ENCODE assay signal across 17 cellular contexts in the genomic region with DNA sequence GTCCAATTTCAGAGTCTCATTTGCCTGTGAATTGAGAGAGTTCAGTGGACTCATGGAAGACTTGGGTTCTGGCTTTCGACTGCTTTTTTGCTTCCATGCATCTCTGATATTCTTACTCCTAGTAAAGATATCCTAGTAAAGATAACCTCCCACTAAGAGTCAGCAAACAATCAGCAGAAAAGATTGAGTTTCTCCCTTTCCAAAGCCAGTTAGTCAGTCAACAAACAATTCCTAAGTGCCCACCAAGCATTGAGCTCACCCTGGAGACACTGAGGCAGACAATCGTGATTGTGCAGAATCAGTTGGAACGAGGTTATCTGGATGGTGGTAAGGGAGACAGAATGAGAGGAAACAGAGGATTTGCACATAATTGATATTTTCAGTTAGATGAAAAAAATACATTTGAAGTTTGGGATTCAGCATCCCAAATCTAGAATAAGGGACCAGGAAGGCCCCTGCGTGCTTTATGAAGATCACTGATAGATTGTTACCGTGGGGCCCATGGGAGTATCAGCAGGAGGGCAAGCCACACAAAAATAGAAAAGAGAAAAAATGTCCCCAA.
DNase-seq lines count a peak whose midpoint lies in the region; ATAC-seq lines count a peak whose summit lies in the region.
"Had no signal": no experiment of that assay in that cellular context is flagged by ENCODE, and none has a peak within 500 bp of the region (broad histone marks: within the 10 kb centered on the region; RNA-seq: fewer than 3 reads in every experiment).

No MANE protein-coding gene starts in this region.

- H2BK5ac ChIP-seq in mesenchymal stem cell (ENCODE audit: low read depth, low read length, poor library complexity, severe bottlenecking) = no peak overlapping the region

- H4K91ac ChIP-seq in mesenchymal stem cell (ENCODE audit: low read length) = peak overlapping the region; percentile 2

- no peak overlapping the region for H3K14ac ChIP-seq in mesenchymal stem cell (ENCODE audit: low read length in 2 of 2)

- H3K4me3 Mint-ChIP-seq in activated T-cell treated with anti-CD3 and anti-CD28 coated beads, Interleukin-2, amount 50 U/mL, for 72 hours = no peak overlapping the region
- H3K4me3 Mint-ChIP-seq in stimulated activated naive B cell treated with anti-CD40 and anti-IgM and Interleukin-4, amounts not matched to agents 10 μg/mL and 1 μg/mL and 100 μg/mL, for 72 hours = no peak overlapping the region
- H3K4me3 Mint-ChIP-seq: activated naive CD8-positive, alpha-beta T cell; brain; neural crest cell had no signal

- peak overlapping the region; percentile 16 for H3K27ac Mint-ChIP-seq in activated T-cell treated with anti-CD3 and anti-CD28 coated beads, Interleukin-2, amount 50 U/mL, for 72 hours
- peak overlapping the region; percentile 75 for H3K27ac Mint-ChIP-seq in stimulated activated naive B cell treated with anti-CD40 and anti-IgM and Interleukin-4, amounts not matched to agents 10 μg/mL and 1 μg/mL and 100 μg/mL, for 72 hours
- H3K27ac Mint-ChIP-seq: activated naive CD8-positive, alpha-beta T cell had no signal

- H3K4ac ChIP-seq in mesenchymal stem cell (ENCODE audit: low read depth in 1 of 2, low read length in 2 of 2) = peak overlapping the region; percentile 29 to 45

- peak overlapping the region; percentile 94; the same call in 1 of the 2 replicates for H3K27ac ChIP-seq in SK-N-MC
- peak overlapping the region; percentile 77 for H3K27ac ChIP-seq in mesenchymal stem cell (ENCODE audit: low read length, poor library complexity, severe bottlenecking)

- no peak for ATAC-seq in activated T-cell treated with anti-CD3 and anti-CD28 coated beads, Interleukin-2, amount 50 U/mL, for 72 hours (replicated peaks in 1 of 2)
- ATAC-seq in stimulated activated naive B cell treated with anti-CD40 and anti-IgM and Interleukin-4, amounts not matched to agents 10 μg/mL and 1 μg/mL and 100 μg/mL, for 72 hours (replicated peaks) = no peak

- H3K4me1 Mint-ChIP-seq in activated T-cell treated with anti-CD3 and anti-CD28 coated beads, Interleukin-2, amount 50 U/mL, for 72 hours (ENCODE audit: low read depth) = peaks cover 26% of the 10 kb centered on the region
- peaks cover 21 to 36% of the 10 kb centered on the region in 2 donors for H3K4me1 Mint-ChIP-seq in stimulated activated naive B cell treated with anti-CD40 and anti-IgM and Interleukin-4, amounts not matched to agents 10 μg/mL and 1 μg/mL and 100 μg/mL, for 72 hours

- 85% methylated on average over 5 of the region's 5 CpGs for WGBS in mesenchymal stem cell

- peak overlapping the region; percentile 76 to 91 for H2BK12ac ChIP-seq in mesenchymal stem cell (ENCODE audit: low read length in 2 of 2)

- no peak overlapping the region for H3K4me2 ChIP-seq in mesenchymal stem cell (ENCODE audit: low read length, poor library complexity, severe bottlenecking)

- no peak overlapping the region for H2AFZ ChIP-seq in mesenchymal stem cell (ENCODE audit: low read depth, low read length)

- H2BK15ac ChIP-seq in mesenchymal stem cell (ENCODE audit: low read depth, poor library complexity, severe bottlenecking) = no peak overlapping the region

- peak overlapping the region in 1 of 2 experiments; percentile 23 for H3K18ac ChIP-seq in mesenchymal stem cell (ENCODE audit: low read depth in 1 of 2, low read length in 2 of 2)

- H3K9me3 ChIP-seq in SK-N-MC (ENCODE audit: low read depth, low read length) = no peaks in the 10 kb centered on the region
- no peaks in the 10 kb centered on the region for H3K9me3 ChIP-seq in mesenchymal stem cell (ENCODE audit: control insufficient read depth, low read length)
- H3K9me3 ChIP-seq: HAP-1, transverse colon had no signal

- peaks cover 6% of the 10 kb centered on the region for H3K79me1 ChIP-seq in mesenchymal stem cell (replicated peaks; ENCODE audit: low read length, poor library complexity, severe bottlenecking)

- H3K4me1 ChIP-seq in mesenchymal stem cell (ENCODE audit: control insufficient read depth, insufficient read depth, low read depth, low read length) = peaks cover 4% of the 10 kb centered on the region
- H3K4me1 ChIP-seq: HAP-1 had no signal

- H3K36me3 ChIP-seq in SK-N-MC (ENCODE audit: insufficient read depth, low read length) = no peaks in the 10 kb centered on the region
- H3K36me3 ChIP-seq in mesenchymal stem cell (ENCODE audit: control insufficient read depth in 1 of 2, insufficient read depth in 2 of 2, low read depth in 1 of 2, low read length in 2 of 2) = no peaks in the 10 kb centered on the region
- H3K36me3 ChIP-seq: HAP-1, transverse colon had no signal

- H3K9ac ChIP-seq in SK-N-MC (ENCODE audit: insufficient read length) (no peak overlapping the region), mesenchymal stem cell (ENCODE audit: low read length) (peak overlapping the region; percentile 72)

- no peak overlapping the region for H4K8ac ChIP-seq in mesenchymal stem cell (ENCODE audit: low read length)

- H3K27me3 ChIP-seq in mesenchymal stem cell (ENCODE audit: control insufficient read depth in 1 of 2, insufficient read depth in 1 of 2, low read length in 2 of 2) = no peaks in the 10 kb centered on the region
- H3K27me3 ChIP-seq: transverse colon had no signal

- H3K27me3 Mint-ChIP-seq in activated T-cell treated with anti-CD3 and anti-CD28 coated beads, Interleukin-2, amount 50 U/mL, for 72 hours (ENCODE audit: low read depth) = no peaks in the 10 kb centered on the region
- no peaks in the 10 kb centered on the region for H3K27me3 Mint-ChIP-seq in stimulated activated naive B cell treated with anti-CD40 and anti-IgM and Interleukin-4, amounts not matched to agents 10 μg/mL and 1 μg/mL and 100 μg/mL, for 72 hours
- H3K27me3 Mint-ChIP-seq: activated naive CD8-positive, alpha-beta T cell; brain had no signal

- no peaks in the 10 kb centered on the region for H3K9me3 Mint-ChIP-seq in activated T-cell treated with anti-CD3 and anti-CD28 coated beads, Interleukin-2, amount 50 U/mL, for 72 hours
- no peaks in the 10 kb centered on the region for H3K9me3 Mint-ChIP-seq in stimulated activated naive B cell treated with anti-CD40 and anti-IgM and Interleukin-4, amounts not matched to agents 10 μg/mL and 1 μg/mL and 100 μg/mL, for 72 hours
- H3K9me3 Mint-ChIP-seq: brain, neural crest cell had no signal

- H3K36me3 Mint-ChIP-seq in activated T-cell treated with anti-CD3 and anti-CD28 coated beads, Interleukin-2, amount 50 U/mL, for 72 hours (ENCODE audit: insufficient read depth in 2 of 2) = peaks cover 0 to 2% of the 10 kb centered on the region in 2 donors
- peaks cover 0 to 4% of the 10 kb centered on the region in 2 donors for H3K36me3 Mint-ChIP-seq in stimulated activated naive B cell treated with anti-CD40 and anti-IgM and Interleukin-4, amounts not matched to agents 10 μg/mL and 1 μg/mL and 100 μg/mL, for 72 hours
- H3K36me3 Mint-ChIP-seq: brain had no signal

- DNase-seq in activated T-cell treated with anti-CD3 and anti-CD28 coated beads, Interleukin-2, amount 50 U/mL, for 72 hours = no peak
- DNase-seq in activated T-cell treated with anti-CD3 and anti-CD28 coated beads, Interleukin-2, amount 50 U/mL, for 1 hour = no peak
- DNase-seq in SK-N-MC (ENCODE audit: low read depth, low spot score) (no peak), mesenchymal stem cell (no peak), EL (no peak), NCI-H446 (lab: John Stamatoyannopoulos, UW) (no peak), NCI-H1048 (lab: John Stamatoyannopoulos, UW) (no peak)
- DNase-seq in stimulated activated naive B cell treated with anti-CD40 and anti-IgM and Interleukin-4, amounts not matched to agents 10 μg/mL and 1 μg/mL and 100 μg/mL, for 72 hours = no peak
- DNase-seq: activated CD4-positive, alpha-beta T cell treated with anti-CD3 and anti-CD28 coated beads for 1 hour; activated CD8-positive, alpha-beta memory T cell treated with anti-CD3 and anti-CD28 coated beads for 24 hours; GDM1; NCI-H774; transverse colon had no signal

- H2AK5ac ChIP-seq in mesenchymal stem cell (ENCODE audit: low read length, severe bottlenecking) = peak overlapping the region; percentile 34

- no peak overlapping the region for H3K23ac ChIP-seq in mesenchymal stem cell (ENCODE audit: low read length in 2 of 2)

- H3K4me3 ChIP-seq in SK-N-MC (no peak overlapping the region), mesenchymal stem cell (ENCODE audit: insufficient read depth in 1 of 2, low read depth in 1 of 2, low read length in 2 of 2) (no peak overlapping the region)
- H3K4me3 ChIP-seq: HAP-1, transverse colon had no signal

- peak overlapping the region; percentile 56 for H2BK120ac ChIP-seq in mesenchymal stem cell (ENCODE audit: low read depth, low read length)
